In the genomic region with DNA sequence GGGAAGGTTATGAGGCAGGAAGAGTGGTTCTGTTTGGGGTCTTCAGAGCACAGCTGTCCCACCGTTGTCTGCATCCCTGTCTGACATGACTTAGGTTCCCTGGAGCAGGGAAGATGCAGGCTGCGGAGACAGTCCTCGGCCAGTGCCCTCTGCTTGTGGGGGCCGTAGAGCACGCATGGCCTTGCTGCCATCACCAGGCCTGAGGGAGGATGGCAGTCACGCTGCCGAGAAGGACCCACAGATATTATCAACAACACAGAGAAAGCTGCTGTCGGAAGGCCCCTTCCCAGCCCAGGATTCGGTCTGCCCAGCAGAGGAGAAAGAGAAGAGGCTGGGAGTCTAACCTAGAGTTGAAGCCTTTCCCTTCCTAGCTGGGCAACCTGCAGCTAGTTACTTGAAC, we compare ENCODE assay signal across 11 cellular contexts. TPM values are rescaled to one million over a fixed set of nuclear protein-coding genes. Genes with fewer than 3 reads are reported as not detected.
DNase-seq lines count a peak whose midpoint lies in the region; ATAC-seq, FAIRE-seq and TF ChIP-seq lines count a peak whose summit lies in the region.
"Had no signal": no experiment of that assay in that cellular context is flagged by ENCODE, and none has a peak within 500 bp of the region (broad histone marks: within the 10 kb centered on the region; RNA-seq: fewer than 3 reads in every experiment).

No MANE protein-coding gene starts in this region.

- H3K36me3 ChIP-seq in WERI-Rb-1 (no peaks in the 10 kb centered on the region), pancreas (no peaks in the 10 kb centered on the region)

- no peak for TF ChIP-seq POLR2A in GM12891 (IDR thresholded peaks at IDR 0.05; ENCODE audit: low read depth, low read length)

- DNase-seq in EH (ENCODE audit: low read depth) (peak; percentile 53), WERI-Rb-1 (peak; percentile 54), head of caudate nucleus (peak in 39 of 42 donors; percentile 22 to 77 (median 56)), pancreas (no peak), RCC 7860 (ENCODE audit: low spot score) (no peak), GM12891 (ENCODE audit: insufficient read length, low spot score) (no peak)
- DNase-seq: effector CD8-positive, alpha-beta T cell; NCI-H2029 treated with DMSO at 0.1 percent for 48 hours had no signal

- intact Hi-C loops in head of caudate nucleus (cut with DNase I) (loop anchor here (5.0 kb wide), 1 partner anchor 121 kb away; no protein-coding TSS in a partner anchor), pancreas (cut with DNase I) (no loop called here)

- no peak for FAIRE-seq in pancreas (lab: Jason Lieb, UNC)
- FAIRE-seq in RCC 7860 (lab: Jason Lieb, UNC): no peak
- FAIRE-seq in GM12891 (lab: Jason Lieb, UNC): no peak

- peak in 3 of 4 donors; percentile 54 to 78 (median 73) for ATAC-seq in pancreas
- no peak for ATAC-seq in HG03196 (IDR thresholded peaks at IDR 0.05; ENCODE audit: unreplicated experiment)
- ATAC-seq in HG03159 (IDR thresholded peaks at IDR 0.05; ENCODE audit: unreplicated experiment): no peak
- ATAC-seq: activated CD4-positive, CD25-positive, alpha-beta regulatory T cell treated with anti-CD3 and anti-CD28 coated beads, Interleukin-2, amount 50 U/mL, for 24 hours had no signal

- H3K4me3 ChIP-seq in WERI-Rb-1 (ENCODE audit: low read depth, low read length) (no peak overlapping the region), pancreas (no peak overlapping the region)

- WGBS in pancreas, 2 donors: 53% methylated on average over 9 of the region's 9 CpGs

- H3K9me3 ChIP-seq in WERI-Rb-1 (ENCODE audit: severe bottlenecking) (no peaks in the 10 kb centered on the region), pancreas (no peaks in the 10 kb centered on the region)

- H3K27ac ChIP-seq in WERI-Rb-1 (no peak overlapping the region), pancreas (no peak overlapping the region)

- H3K27me3 ChIP-seq in WERI-Rb-1 (ENCODE audit: insufficient read depth, low read depth, severe bottlenecking): no peaks in the 10 kb centered on the region
- no peaks in the 10 kb centered on the region for H3K27me3 ChIP-seq in pancreas

- no peaks in the 10 kb centered on the region for H3K4me1 ChIP-seq in pancreas

- TF ChIP-seq CTCF in WERI-Rb-1 (IDR thresholded peaks at IDR 0.05; ENCODE audit: low read depth, low read length) (peak; percentile 81), pancreas (IDR thresholded peaks at IDR 0.05) (no peak)

TF ChIP-seq in GM12891, 5 proteins besides CTCF, POLR2A, EP300 and RAD21:
- TF ChIP-seq POLR2AphosphoS5 (IDR thresholded peaks at IDR 0.05; ENCODE audit: low read depth, low read length): no peak
- TF ChIP-seq TAF1 (IDR thresholded peaks at IDR 0.05; ENCODE audit: low read depth, low read length): no peak
- TF ChIP-seq PAX5 (IDR thresholded peaks at IDR 0.05; ENCODE audit: insufficient read depth, low read length, severe bottlenecking): no peak
- TF ChIP-seq POU2F2 (IDR thresholded peaks at IDR 0.05; ENCODE audit: low read depth, low read length): no peak
- TF ChIP-seq SPI1 (IDR thresholded peaks at IDR 0.05; ENCODE audit: low read depth, low read length): no peak
TF ChIP-seq in GM12891: peak in this region for 0.

RNA-seq across cellular contexts. Expression of a gene that starts 35.0 kb away (rescaled TPM):
- 10 to 100 TPM; 32.4 to 75.4 (median 50.4) TPM for total RNA-seq in pancreas
- polyA plus RNA-seq in pancreas: 10 to 100 TPM; 67.2 to 71.7 TPM
- polyA plus RNA-seq in GM12891 (2012; ENCODE audit: low read depth, missing spikeins): 352 TPM

RNA-seq across cellular contexts. Expression of a gene that starts 35.4 kb away (rescaled TPM):
- 10 to 100 TPM; 24.3 to 40.2 (median 35.5) TPM for total RNA-seq in pancreas
- polyA plus RNA-seq in pancreas: 10 to 100 TPM; 13.2 to 20.1 TPM
- polyA plus RNA-seq in GM12891 (2012; ENCODE audit: low read depth, missing spikeins): 26.8 TPM

Comparison
In these comparisons a context has a peak if more than half of its experiments do, and no peak if none do; other contexts are left out.
1. DNase-seq: peak in EH (single experiment), WERI-Rb-1 (single experiment) and head of caudate nucleus (39 of 42); none in pancreas (0 of 6), RCC 7860 (single experiment) and GM12891 (single experiment).
2. ATAC-seq: peak in pancreas (3 of 4); none in HG03196 (single experiment) and HG03159 (single experiment).